In the genomic region with DNA sequence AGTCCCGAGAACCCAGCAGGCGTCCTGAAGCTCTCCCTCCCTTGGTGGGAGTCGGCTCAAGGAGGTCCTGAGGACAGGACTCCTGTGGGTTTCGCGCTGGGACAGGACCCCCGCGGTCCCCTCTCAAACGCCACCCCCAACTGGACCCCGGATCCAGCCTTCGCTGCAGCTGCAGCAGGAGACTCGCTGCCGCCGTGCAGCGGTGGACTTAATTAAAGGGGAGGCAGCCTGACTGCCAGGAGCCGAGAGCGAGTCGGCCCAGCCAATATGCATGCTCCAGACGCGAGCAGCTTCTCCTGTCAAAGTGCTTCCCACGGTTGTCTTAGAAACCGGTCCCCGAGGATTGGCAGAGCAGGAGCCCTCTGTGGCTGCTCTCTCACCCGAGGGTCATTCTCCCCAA, we compare ENCODE assay signal across 15 cellular contexts.
DNase-seq lines count a peak whose midpoint lies in the region; ATAC-seq, FAIRE-seq and TF ChIP-seq lines count a peak whose summit lies in the region.
"Had no signal": no experiment of that assay in that cellular context is flagged by ENCODE, and none has a peak within 500 bp of the region (broad histone marks: within the 10 kb centered on the region; RNA-seq: fewer than 3 reads in every experiment).

No MANE protein-coding gene starts in this region.

- H2AK5ac ChIP-seq in neuronal stem cell (ENCODE audit: low read depth, low read length): no peak overlapping the region

- H4K91ac ChIP-seq in neuronal stem cell (ENCODE audit: low read depth, low read length, poor library complexity): no peak overlapping the region

- intact Hi-C loops in activated naive CD4-positive, alpha-beta T cell treated with anti-CD3 and anti-CD28 coated beads for 36 hours (cut with micrococcal nuclease): no loop called here

- H3K27ac Mint-ChIP-seq in activated naive CD4-positive, alpha-beta T cell treated with anti-CD3 and anti-CD28 coated beads for 36 hours: no peak overlapping the region

- no peak overlapping the region for H3K18ac ChIP-seq in neuronal stem cell (ENCODE audit: low read length)

- no peak overlapping the region for H2BK12ac ChIP-seq in neuronal stem cell (ENCODE audit: low read length)

- CTCF ChIA-PET in activated naive CD4-positive, alpha-beta T cell treated with anti-CD3 and anti-CD28 coated beads for 36 hours (lab: Charles Lee): no interaction called here

- WGBS in neuronal stem cell (ENCODE audit: extremely low coverage in 2 of 2, insufficient read length in 2 of 2, insufficient replicate concordance in 1 of 2), 2 donors: no CpG with 5 or more reads among the region's 23 CpGs

- no peak overlapping the region for H3K4me3 Mint-ChIP-seq in activated naive CD4-positive, alpha-beta T cell treated with anti-CD3 and anti-CD28 coated beads for 36 hours

- no peak overlapping the region for H3K4ac ChIP-seq in neuronal stem cell (ENCODE audit: low read length)

- no peak overlapping the region for H3K9ac ChIP-seq in neuronal stem cell (ENCODE audit: low read depth, low read length, poor library complexity)

- no peak overlapping the region for H2AFZ ChIP-seq in neuronal stem cell (ENCODE audit: low read length)

- peak; percentile 28 for TF ChIP-seq CTCF in brain microvascular endothelial cell (IDR thresholded peaks at IDR 0.05; ENCODE audit: low read depth, low read length, missing control alignments)

- H3K4me3 ChIP-seq in brain microvascular endothelial cell (ENCODE audit: low read depth, low read length) (no peak overlapping the region), neuronal stem cell (ENCODE audit: low read length in 2 of 2) (no peak overlapping the region)
- H3K4me3 ChIP-seq: coronary artery, spleen, tibial nerve had no signal

- H3K27ac ChIP-seq in brain microvascular endothelial cell: no peak overlapping the region
- H3K27ac ChIP-seq in neuronal stem cell (replicated peaks; ENCODE audit: low read length): no peak overlapping the region
- H3K27ac ChIP-seq: coronary artery, spleen, tibial nerve had no signal

- no peaks in the 10 kb centered on the region for H3K79me1 ChIP-seq in neuronal stem cell (ENCODE audit: low read depth, low read length)

- DNase-seq in DMS79 (lab: John Stamatoyannopoulos, UW) (peak; percentile 18), M059J (ENCODE audit: low read depth) (peak; percentile 20), brain microvascular endothelial cell (peak; percentile 1), neuronal stem cell (ENCODE audit: low spot score) (no peak), GM12891 (ENCODE audit: insufficient read length, low spot score) (no peak)
- DNase-seq in activated naive CD4-positive, alpha-beta T cell treated with anti-CD3 and anti-CD28 coated beads for 36 hours: no peak
- DNase-seq: activated naive CD4-positive, alpha-beta T cell; naive thymus-derived CD4-positive, alpha-beta T cell; NCI-H187 treated with DMSO at 0.1 percent for 48 hours; spleen; T-helper 2 cell had no signal

- TF ChIP-seq POLR2A in GM12891 (IDR thresholded peaks at IDR 0.05; ENCODE audit: low read depth, low read length): no peak

- peaks cover 43% of the 10 kb centered on the region for H3K4me1 Mint-ChIP-seq in activated naive CD4-positive, alpha-beta T cell treated with anti-CD3 and anti-CD28 coated beads for 36 hours (ENCODE audit: low read depth)

- H3K23ac ChIP-seq in neuronal stem cell (ENCODE audit: low read depth, low read length, poor library complexity): no peak overlapping the region

- no peak overlapping the region for H3K4me2 ChIP-seq in neuronal stem cell (ENCODE audit: insufficient read depth, low read length, poor library complexity, severe bottlenecking)

- FAIRE-seq in GM12891 (lab: Jason Lieb, UNC): no peak

- no peak overlapping the region for H4K8ac ChIP-seq in neuronal stem cell (ENCODE audit: low read depth, low read length)

- H3K36me3 Mint-ChIP-seq in activated naive CD4-positive, alpha-beta T cell treated with anti-CD3 and anti-CD28 coated beads for 36 hours (ENCODE audit: low read depth): peaks cover 5% of the 10 kb centered on the region

- H3K9me3 Mint-ChIP-seq in activated naive CD4-positive, alpha-beta T cell treated with anti-CD3 and anti-CD28 coated beads for 36 hours: no peaks in the 10 kb centered on the region

- in situ Hi-C loops in brain microvascular endothelial cell (cut with HindIII; ENCODE audit: low pct_ligation_motif_present, low sequenced_read_pairs): no loop called here

- no peak overlapping the region for H2BK5ac ChIP-seq in neuronal stem cell (ENCODE audit: low read length)

- no peak overlapping the region for H2BK15ac ChIP-seq in neuronal stem cell (ENCODE audit: low read length)

- H3K9me3 ChIP-seq in neuronal stem cell (replicated peaks in 1 of 2; ENCODE audit: control insufficient read depth in 2 of 2, insufficient read depth in 1 of 2, low read depth in 1 of 2, low read length in 2 of 2): no peaks in the 10 kb centered on the region
- H3K9me3 ChIP-seq: spleen, tibial nerve had no signal

- H3K36me3 ChIP-seq in brain microvascular endothelial cell (replicated peaks) (no peaks in the 10 kb centered on the region), neuronal stem cell (replicated peaks in 1 of 2; ENCODE audit: control insufficient read depth in 2 of 2, insufficient read depth in 2 of 2, low read length in 2 of 2) (no peaks in the 10 kb centered on the region)
- H3K36me3 ChIP-seq: spleen, tibial nerve had no signal

- H3K4me1 ChIP-seq in neuronal stem cell (ENCODE audit: control insufficient read depth in 2 of 2, insufficient read depth in 1 of 2, low read depth in 1 of 2, low read length in 2 of 2): no peaks in the 10 kb centered on the region
- H3K4me1 ChIP-seq: spleen, tibial nerve had no signal

- no peak overlapping the region for H2BK120ac ChIP-seq in neuronal stem cell (ENCODE audit: low read depth, low read length)

- peak overlapping the region; percentile 17 for H3K14ac ChIP-seq in neuronal stem cell (ENCODE audit: low read length)

- H3K27me3 ChIP-seq in brain microvascular endothelial cell (replicated peaks): no peaks in the 10 kb centered on the region
- no peaks in the 10 kb centered on the region for H3K27me3 ChIP-seq in neuronal stem cell (ENCODE audit: control insufficient read depth in 3 of 3, insufficient read depth in 3 of 3, low read depth in 1 of 3, low read length in 3 of 3)
- H3K27me3 ChIP-seq: spleen, tibial nerve had no signal

- no peak for ATAC-seq in HG03469 (IDR thresholded peaks at IDR 0.05; ENCODE audit: unreplicated experiment)
- ATAC-seq: HCT116; naive thymus-derived CD4-positive, alpha-beta T cell had no signal

- no peaks in the 10 kb centered on the region for H3K27me3 Mint-ChIP-seq in activated naive CD4-positive, alpha-beta T cell treated with anti-CD3 and anti-CD28 coated beads for 36 hours (ENCODE audit: low read depth)
- H3K27me3 Mint-ChIP-seq: naive thymus-derived CD4-positive, alpha-beta T cell had no signal

TF ChIP-seq in GM12891, 5 proteins besides CTCF, POLR2A, EP300 and RAD21:
- no peak for TF ChIP-seq POLR2AphosphoS5 (IDR thresholded peaks at IDR 0.05; ENCODE audit: low read depth, low read length)
- no peak for TF ChIP-seq POU2F2 (IDR thresholded peaks at IDR 0.05; ENCODE audit: low read depth, low read length)
- TF ChIP-seq SPI1 (IDR thresholded peaks at IDR 0.05; ENCODE audit: low read depth, low read length): no peak
- no peak for TF ChIP-seq PAX5 (IDR thresholded peaks at IDR 0.05; ENCODE audit: insufficient read depth, low read length, severe bottlenecking)
- no peak for TF ChIP-seq TAF1 (IDR thresholded peaks at IDR 0.05; ENCODE audit: low read depth, low read length)

Comparison
In these comparisons a context has a peak if more than half of its experiments do, and no peak if none do; other contexts are left out.
1. DNase-seq: peak in DMS79 (single experiment), M059J (single experiment) and brain microvascular endothelial cell (single experiment); none in neuronal stem cell (single experiment), GM12891 (single experiment) and activated naive CD4-positive, alpha-beta T cell treated with anti-CD3 and anti-CD28 coated beads for 36 hours (single experiment).